1 cellular context compared by ENCODE assay signal in genomic region chr4:17811078-17811603, GRCh38.
TF ChIP-seq lines count a peak whose summit lies in the region.

No MANE protein-coding gene starts in this region.

TF ChIP-seq in K562, 482 proteins besides CTCF, POLR2A, EP300 and RAD21 (continued from another document and continues in another):
- TF ChIP-seq, protein P1, sequence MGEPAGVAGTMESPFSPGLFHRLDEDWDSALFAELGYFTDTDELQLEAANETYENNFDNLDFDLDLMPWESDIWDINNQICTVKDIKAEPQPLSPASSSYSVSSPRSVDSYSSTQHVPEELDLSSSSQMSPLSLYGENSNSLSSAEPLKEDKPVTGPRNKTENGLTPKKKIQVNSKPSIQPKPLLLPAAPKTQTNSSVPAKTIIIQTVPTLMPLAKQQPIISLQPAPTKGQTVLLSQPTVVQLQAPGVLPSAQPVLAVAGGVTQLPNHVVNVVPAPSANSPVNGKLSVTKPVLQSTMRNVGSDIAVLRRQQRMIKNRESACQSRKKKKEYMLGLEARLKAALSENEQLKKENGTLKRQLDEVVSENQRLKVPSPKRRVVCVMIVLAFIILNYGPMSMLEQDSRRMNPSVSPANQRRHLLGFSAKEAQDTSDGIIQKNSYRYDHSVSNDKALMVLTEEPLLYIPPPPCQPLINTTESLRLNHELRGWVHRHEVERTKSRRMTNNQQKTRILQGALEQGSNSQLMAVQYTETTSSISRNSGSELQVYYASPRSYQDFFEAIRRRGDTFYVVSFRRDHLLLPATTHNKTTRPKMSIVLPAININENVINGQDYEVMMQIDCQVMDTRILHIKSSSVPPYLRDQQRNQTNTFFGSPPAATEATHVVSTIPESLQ (CRISPR knock-in tag; IDR thresholded peaks at IDR 0.05), result no peak; the same call in 1 of the 2 replicates
- TF ChIP-seq TCF7L2 (IDR thresholded peaks at IDR 0.05; ENCODE audit: low read depth, low read length) (no peak), TBP (optimal IDR thresholded peaks at IDR 0.05; ENCODE audit: low read depth, low read length) (no peak), HDAC2 (IDR thresholded peaks at IDR 0.05) (no peak), ZC3H4 (CRISPR knock-in tag; IDR thresholded peaks at IDR 0.05; ENCODE audit: borderline replicate concordance) (no peak), SMARCB1 (IDR thresholded peaks at IDR 0.05; ENCODE audit: insufficient read length, low read depth) (no peak), HDAC6 (IDR thresholded peaks at IDR 0.05; ENCODE audit: low read depth, low read length) (no peak), LARP7 (IDR thresholded peaks at IDR 0.05) (no peak), MTA3 (IDR thresholded peaks at IDR 0.05; ENCODE audit: borderline replicate concordance) (no peak), BRCA1 (IDR thresholded peaks at IDR 0.05) (no peak), BRCA1 (CRISPR knock-in tag; IDR thresholded peaks at IDR 0.05) (no peak), BCL6 (CRISPR knock-in tag; IDR thresholded peaks at IDR 0.05) (no peak), RBFOX2 (IDR thresholded peaks at IDR 0.05; ENCODE audit: low read depth, low read length) (peak; percentile 74), RBM14 (IDR thresholded peaks at IDR 0.05; ENCODE audit: borderline replicate concordance, insufficient read depth, low read depth, low read length) (no peak), AFF4 (CRISPR knock-in tag; IDR thresholded peaks at IDR 0.05) (no peak; the same call in 1 of the 2 replicates), ZNF41 (CRISPR knock-in tag; conservative IDR thresholded peaks at IDR 0.05) (no peak), ELF1 (tag; IDR thresholded peaks at IDR 0.05) (no peak), HSF4 (CRISPR knock-in tag; IDR thresholded peaks at IDR 0.05; ENCODE audit: borderline replicate concordance) (no peak), KAT8 (IDR thresholded peaks at IDR 0.05; ENCODE audit: low read depth) (no peak), PHB (CRISPR knock-in tag; IDR thresholded peaks at IDR 0.05) (no peak), ZNF143 (CRISPR knock-in tag; IDR thresholded peaks at IDR 0.05) (no peak), ZNF830 (CRISPR knock-in tag; IDR thresholded peaks at IDR 0.05) (no peak), BMI1 (IDR thresholded peaks at IDR 0.05; ENCODE audit: low read length) (no peak), ZNF212 (CRISPR knock-in tag; IDR thresholded peaks at IDR 0.05) (no peak), ZNF696 (CRISPR knock-in tag; conservative IDR thresholded peaks at IDR 0.05) (no peak), ZNF3 (CRISPR knock-in tag; IDR thresholded peaks at IDR 0.05) (no peak), SREBF2 (CRISPR knock-in tag; IDR thresholded peaks at IDR 0.05) (no peak), SAP30 (IDR thresholded peaks at IDR 0.05; ENCODE audit: borderline replicate concordance, insufficient read depth, low read depth, low read length, poor library complexity, severe bottlenecking) (no peak), TAF1 (IDR thresholded peaks at IDR 0.05; ENCODE audit: control insufficient read depth, extremely low read depth, insufficient read depth, low read length, severe bottlenecking) (peak; percentile 2), ZNF449 (CRISPR knock-in tag; IDR thresholded peaks at IDR 0.05) (no peak), RFX7 (CRISPR knock-in tag; IDR thresholded peaks at IDR 0.05) (no peak), U2AF1 (optimal IDR thresholded peaks at IDR 0.05; ENCODE audit: low read depth, low read length) (no peak), MYC (IDR thresholded peaks at IDR 0.05; ENCODE audit: low read depth, low read length) (no peak; the same call in 1 of the 2 replicates), MYC (CRISPR knock-in tag; IDR thresholded peaks at IDR 0.05; ENCODE audit: borderline replicate concordance, low read depth) (no peak), ZEB2 (IDR thresholded peaks at IDR 0.05) (no peak), CLOCK (CRISPR knock-in tag; IDR thresholded peaks at IDR 0.05; ENCODE audit: borderline replicate concordance) (no peak), PTRF (tag; IDR thresholded peaks at IDR 0.05) (no peak)
- TF ChIP-seq, protein P2, sequence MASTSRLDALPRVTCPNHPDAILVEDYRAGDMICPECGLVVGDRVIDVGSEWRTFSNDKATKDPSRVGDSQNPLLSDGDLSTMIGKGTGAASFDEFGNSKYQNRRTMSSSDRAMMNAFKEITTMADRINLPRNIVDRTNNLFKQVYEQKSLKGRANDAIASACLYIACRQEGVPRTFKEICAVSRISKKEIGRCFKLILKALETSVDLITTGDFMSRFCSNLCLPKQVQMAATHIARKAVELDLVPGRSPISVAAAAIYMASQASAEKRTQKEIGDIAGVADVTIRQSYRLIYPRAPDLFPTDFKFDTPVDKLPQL (IDR thresholded peaks at IDR 0.05; ENCODE audit: extremely low read depth, insufficient read length), result no peak
- TF ChIP-seq, protein P3, sequence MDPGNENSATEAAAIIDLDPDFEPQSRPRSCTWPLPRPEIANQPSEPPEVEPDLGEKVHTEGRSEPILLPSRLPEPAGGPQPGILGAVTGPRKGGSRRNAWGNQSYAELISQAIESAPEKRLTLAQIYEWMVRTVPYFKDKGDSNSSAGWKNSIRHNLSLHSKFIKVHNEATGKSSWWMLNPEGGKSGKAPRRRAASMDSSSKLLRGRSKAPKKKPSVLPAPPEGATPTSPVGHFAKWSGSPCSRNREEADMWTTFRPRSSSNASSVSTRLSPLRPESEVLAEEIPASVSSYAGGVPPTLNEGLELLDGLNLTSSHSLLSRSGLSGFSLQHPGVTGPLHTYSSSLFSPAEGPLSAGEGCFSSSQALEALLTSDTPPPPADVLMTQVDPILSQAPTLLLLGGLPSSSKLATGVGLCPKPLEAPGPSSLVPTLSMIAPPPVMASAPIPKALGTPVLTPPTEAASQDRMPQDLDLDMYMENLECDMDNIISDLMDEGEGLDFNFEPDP (CRISPR knock-in tag; IDR thresholded peaks at IDR 0.05), result no peak
- TF ChIP-seq, protein P4, sequence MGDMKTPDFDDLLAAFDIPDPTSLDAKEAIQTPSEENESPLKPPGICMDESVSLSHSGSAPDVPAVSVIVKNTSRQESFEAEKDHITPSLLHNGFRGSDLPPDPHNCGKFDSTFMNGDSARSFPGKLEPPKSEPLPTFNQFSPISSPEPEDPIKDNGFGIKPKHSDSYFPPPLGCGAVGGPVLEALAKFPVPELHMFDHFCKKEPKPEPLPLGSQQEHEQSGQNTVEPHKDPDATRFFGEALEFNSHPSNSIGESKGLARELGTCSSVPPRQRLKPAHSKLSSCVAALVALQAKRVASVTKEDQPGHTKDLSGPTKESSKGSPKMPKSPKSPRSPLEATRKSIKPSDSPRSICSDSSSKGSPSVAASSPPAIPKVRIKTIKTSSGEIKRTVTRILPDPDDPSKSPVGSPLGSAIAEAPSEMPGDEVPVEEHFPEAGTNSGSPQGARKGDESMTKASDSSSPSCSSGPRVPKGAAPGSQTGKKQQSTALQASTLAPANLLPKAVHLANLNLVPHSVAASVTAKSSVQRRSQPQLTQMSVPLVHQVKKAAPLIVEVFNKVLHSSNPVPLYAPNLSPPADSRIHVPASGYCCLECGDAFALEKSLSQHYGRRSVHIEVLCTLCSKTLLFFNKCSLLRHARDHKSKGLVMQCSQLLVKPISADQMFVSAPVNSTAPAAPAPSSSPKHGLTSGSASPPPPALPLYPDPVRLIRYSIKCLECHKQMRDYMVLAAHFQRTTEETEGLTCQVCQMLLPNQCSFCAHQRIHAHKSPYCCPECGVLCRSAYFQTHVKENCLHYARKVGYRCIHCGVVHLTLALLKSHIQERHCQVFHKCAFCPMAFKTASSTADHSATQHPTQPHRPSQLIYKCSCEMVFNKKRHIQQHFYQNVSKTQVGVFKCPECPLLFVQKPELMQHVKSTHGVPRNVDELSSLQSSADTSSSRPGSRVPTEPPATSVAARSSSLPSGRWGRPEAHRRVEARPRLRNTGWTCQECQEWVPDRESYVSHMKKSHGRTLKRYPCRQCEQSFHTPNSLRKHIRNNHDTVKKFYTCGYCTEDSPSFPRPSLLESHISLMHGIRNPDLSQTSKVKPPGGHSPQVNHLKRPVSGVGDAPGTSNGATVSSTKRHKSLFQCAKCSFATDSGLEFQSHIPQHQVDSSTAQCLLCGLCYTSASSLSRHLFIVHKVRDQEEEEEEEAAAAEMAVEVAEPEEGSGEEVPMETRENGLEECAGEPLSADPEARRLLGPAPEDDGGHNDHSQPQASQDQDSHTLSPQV (IDR thresholded peaks at IDR 0.05), result no peak
- TF ChIP-seq, protein P5, sequence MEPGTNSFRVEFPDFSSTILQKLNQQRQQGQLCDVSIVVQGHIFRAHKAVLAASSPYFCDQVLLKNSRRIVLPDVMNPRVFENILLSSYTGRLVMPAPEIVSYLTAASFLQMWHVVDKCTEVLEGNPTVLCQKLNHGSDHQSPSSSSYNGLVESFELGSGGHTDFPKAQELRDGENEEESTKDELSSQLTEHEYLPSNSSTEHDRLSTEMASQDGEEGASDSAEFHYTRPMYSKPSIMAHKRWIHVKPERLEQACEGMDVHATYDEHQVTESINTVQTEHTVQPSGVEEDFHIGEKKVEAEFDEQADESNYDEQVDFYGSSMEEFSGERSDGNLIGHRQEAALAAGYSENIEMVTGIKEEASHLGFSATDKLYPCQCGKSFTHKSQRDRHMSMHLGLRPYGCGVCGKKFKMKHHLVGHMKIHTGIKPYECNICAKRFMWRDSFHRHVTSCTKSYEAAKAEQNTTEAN (CRISPR knock-in tag; IDR thresholded peaks at IDR 0.05), result peak; percentile 14; the same call in 1 of the 2 replicates
- TF ChIP-seq, protein P6, sequence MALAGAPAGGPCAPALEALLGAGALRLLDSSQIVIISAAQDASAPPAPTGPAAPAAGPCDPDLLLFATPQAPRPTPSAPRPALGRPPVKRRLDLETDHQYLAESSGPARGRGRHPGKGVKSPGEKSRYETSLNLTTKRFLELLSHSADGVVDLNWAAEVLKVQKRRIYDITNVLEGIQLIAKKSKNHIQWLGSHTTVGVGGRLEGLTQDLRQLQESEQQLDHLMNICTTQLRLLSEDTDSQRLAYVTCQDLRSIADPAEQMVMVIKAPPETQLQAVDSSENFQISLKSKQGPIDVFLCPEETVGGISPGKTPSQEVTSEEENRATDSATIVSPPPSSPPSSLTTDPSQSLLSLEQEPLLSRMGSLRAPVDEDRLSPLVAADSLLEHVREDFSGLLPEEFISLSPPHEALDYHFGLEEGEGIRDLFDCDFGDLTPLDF (CRISPR knock-in tag; IDR thresholded peaks at IDR 0.05), result no peak
- TF ChIP-seq, protein P7, sequence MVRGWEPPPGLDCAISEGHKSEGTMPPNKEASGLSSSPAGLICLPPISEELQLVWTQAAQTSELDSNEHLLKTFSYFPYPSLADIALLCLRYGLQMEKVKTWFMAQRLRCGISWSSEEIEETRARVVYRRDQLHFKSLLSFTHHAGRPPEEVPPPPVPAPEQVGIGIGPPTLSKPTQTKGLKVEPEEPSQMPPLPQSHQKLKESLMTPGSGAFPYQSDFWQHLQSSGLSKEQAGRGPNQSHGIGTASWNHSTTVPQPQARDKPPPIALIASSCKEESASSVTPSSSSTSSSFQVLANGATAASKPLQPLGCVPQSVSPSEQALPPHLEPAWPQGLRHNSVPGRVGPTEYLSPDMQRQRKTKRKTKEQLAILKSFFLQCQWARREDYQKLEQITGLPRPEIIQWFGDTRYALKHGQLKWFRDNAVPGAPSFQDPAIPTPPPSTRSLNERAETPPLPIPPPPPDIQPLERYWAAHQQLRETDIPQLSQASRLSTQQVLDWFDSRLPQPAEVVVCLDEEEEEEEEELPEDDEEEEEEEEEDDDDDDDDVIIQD (CRISPR knock-in tag; IDR thresholded peaks at IDR 0.05), result no peak
